ENCODE assay signal across 8 cellular contexts in genomic region chr19:2977001-2977685, GRCh38. TPM values are rescaled to one million over a fixed set of nuclear protein-coding genes. Genes with fewer than 3 reads are reported as not detected.
DNase-seq lines count a peak whose midpoint lies in the region; TF ChIP-seq lines count a peak whose summit lies in the region.

TLE6 (plus strand) TSS chr19:2977564; CDS start chr19:2978234, 670 bp downstream.

- 2% methylated on average over 24 of the region's 50 CpGs for WGBS in suprapubic skin

- H3K36me3 ChIP-seq in GM06990 (ENCODE audit: control insufficient read depth, insufficient read depth, low read length): no peaks in the 10 kb centered on the region
- H3K36me3 ChIP-seq in SJSA1: no peaks in the 10 kb centered on the region
- no peaks in the 10 kb centered on the region for H3K36me3 ChIP-seq in suprapubic skin

- H3K9me3 ChIP-seq in SJSA1 (replicated peaks): no peaks in the 10 kb centered on the region
- H3K9me3 ChIP-seq in suprapubic skin: no peaks in the 10 kb centered on the region

- peak within 1 kb of the TSS; percentile 92 for H3K4me3 Mint-ChIP-seq in HFFc6
- peak within 1 kb of the TSS; percentile 92 for H3K4me3 Mint-ChIP-seq in activated naive CD4-positive, alpha-beta T cell treated with anti-CD3 and anti-CD28 coated beads for 36 hours

- TF ChIP-seq CTCF in GM06990 (IDR thresholded peaks at IDR 0.05; ENCODE audit: insufficient read depth, low read length, poor library complexity, severe bottlenecking): no peak
- TF ChIP-seq CTCF in HFFc6 (IDR thresholded peaks at IDR 0.05): no peak
- TF ChIP-seq CTCF in suprapubic skin (IDR thresholded peaks at IDR 0.05): no peak

- H3K4me1 ChIP-seq in SJSA1 (replicated peaks) (peaks cover 15% of the 10 kb centered on the region), suprapubic skin (peaks cover 51% of the 10 kb centered on the region)

- DNase-seq in GM06990 (ENCODE audit: extremely low read depth, insufficient read length) (peak; percentile 98), HFFc6 (peak; percentile 89), NAMALWA (ENCODE audit: low spot score) (peak; percentile 97), SJSA1 (ENCODE audit: low read depth in 1 of 2, low spot score in 2 of 2) (peak; percentile 94 to 98), globus pallidus (ENCODE audit: low spot score) (peak; percentile 88), occipital lobe (lab: John Stamatoyannopoulos, UW) (peak; percentile 89), suprapubic skin (ENCODE audit: low spot score in 2 of 2) (peak; percentile 97 to 99)
- DNase-seq in activated naive CD4-positive, alpha-beta T cell treated with anti-CD3 and anti-CD28 coated beads for 36 hours: peak; percentile 96

- intact Hi-C loops in activated naive CD4-positive, alpha-beta T cell treated with anti-CD3 and anti-CD28 coated beads for 36 hours (cut with micrococcal nuclease): loop anchor here (1.0 to 2.0 kb wide), 3 partner anchors 27 to 156 kb away; no protein-coding TSS in a partner anchor

- H3K27ac Mint-ChIP-seq in HFFc6: no peak within 1 kb of the TSS; the same call in 1 of the 2 replicates
- peak within 1 kb of the TSS; percentile 18 for H3K27ac Mint-ChIP-seq in activated naive CD4-positive, alpha-beta T cell treated with anti-CD3 and anti-CD28 coated beads for 36 hours

- no peaks in the 10 kb centered on the region for H3K9me3 Mint-ChIP-seq in HFFc6
- no peaks in the 10 kb centered on the region for H3K9me3 Mint-ChIP-seq in activated naive CD4-positive, alpha-beta T cell treated with anti-CD3 and anti-CD28 coated beads for 36 hours

- H3K27me3 ChIP-seq in GM06990 (replicated peaks; ENCODE audit: control insufficient read depth, insufficient read depth, low read length): no peaks in the 10 kb centered on the region
- H3K27me3 ChIP-seq in SJSA1 (replicated peaks): no peaks in the 10 kb centered on the region
- H3K27me3 ChIP-seq in suprapubic skin: no peaks in the 10 kb centered on the region

- H3K27ac ChIP-seq in SJSA1: 0 out of 2 replicates have a peak within 1 kb of the TSS, but pooled peaks have one; percentile 5
- peak within 1 kb of the TSS; percentile 15 for H3K27ac ChIP-seq in suprapubic skin

- H3K4me3 ChIP-seq in GM06990 (replicated peaks; ENCODE audit: low read depth, low read length): peak within 1 kb of the TSS; percentile 77
- H3K4me3 ChIP-seq in SJSA1: peak within 1 kb of the TSS; percentile 44
- peak within 1 kb of the TSS; percentile 49 for H3K4me3 ChIP-seq in suprapubic skin

- no peak for TF ChIP-seq POLR2A in suprapubic skin (IDR thresholded peaks at IDR 0.05)

- H3K36me3 Mint-ChIP-seq in HFFc6 (ENCODE audit: low read depth): no peaks in the 10 kb centered on the region
- no peaks in the 10 kb centered on the region for H3K36me3 Mint-ChIP-seq in activated naive CD4-positive, alpha-beta T cell treated with anti-CD3 and anti-CD28 coated beads for 36 hours (ENCODE audit: low read depth)

- H3K27me3 Mint-ChIP-seq in HFFc6 (ENCODE audit: insufficient read depth): peaks cover 14% of the 10 kb centered on the region
- peaks cover 8% of the 10 kb centered on the region for H3K27me3 Mint-ChIP-seq in activated naive CD4-positive, alpha-beta T cell treated with anti-CD3 and anti-CD28 coated beads for 36 hours (ENCODE audit: low read depth)

- H3K4me1 Mint-ChIP-seq in HFFc6 (ENCODE audit: low read depth): peaks cover 22% of the 10 kb centered on the region
- H3K4me1 Mint-ChIP-seq in activated naive CD4-positive, alpha-beta T cell treated with anti-CD3 and anti-CD28 coated beads for 36 hours (ENCODE audit: low read depth): peaks cover 15% of the 10 kb centered on the region

- CTCF ChIA-PET in activated naive CD4-positive, alpha-beta T cell treated with anti-CD3 and anti-CD28 coated beads for 36 hours (lab: Charles Lee): interaction anchor here (0.7 to 1.8 kb wide), 7 partner anchors 14 to 132 kb away, joined by 3 to 14 read pairs (median 3); no protein-coding TSS in a partner anchor

- TF ChIP-seq EP300 in suprapubic skin (IDR thresholded peaks at IDR 0.05): no peak

RNA-seq across cellular contexts. Expression of gene TLE6, which starts in this region (rescaled TPM):
- total RNA-seq in HFFc6 (2021; fragmentation: NEBNext Ultra II Directional; extraction: Animal tissue kit (Norgen Biotek cat#: 25700)): 1 to 10 TPM in 5 of 6 experiments, under 1 TPM in 1; 0.82 to 3.0 (median 1.2) TPM
- total RNA-seq in SJSA1 (2014; rRNA removed; shearing (Covaris generic)): 2.0 and 7.2 TPM in 2 replicates
- total RNA-seq in activated naive CD4-positive, alpha-beta T cell treated with anti-CD3 and anti-CD28 coated beads for 36 hours: 1 to 10 TPM in 1 of 2 experiments, under 1 TPM in 1; 0.52 to 1.6 TPM
- total RNA-seq in occipital lobe (0.16 TPM), suprapubic skin (1 to 10 TPM in 2 of 4 donors, under 1 TPM in 1, not detected in 1; 0.23 to 1.4 (median 1.3) TPM)

Comparison
In these comparisons a context has a peak if more than half of its experiments do, and no peak if none do; other contexts are left out.
1. Peak in every context shown above with its lines: DNase-seq, H3K4me3 ChIP-seq and H3K27ac ChIP-seq.
2. Peak in DNase-seq in occipital lobe; RNA of the gene not detected or under 1 TPM.